In genomic region chr22:29610780-29611179, GRCh38 we compare ENCODE assay signal across 8 cellular contexts.
"Had no signal": no experiment of that assay in that cellular context is flagged by ENCODE, and none has a peak within 500 bp of the region (broad histone marks: within the 10 kb centered on the region; RNA-seq: fewer than 3 reads in every experiment).

No MANE protein-coding gene starts in this region.

- H3K4me3 ChIP-seq: GM23248, HAP-1 had no signal

- ATAC-seq: HCT116 had no signal

- H3K27ac ChIP-seq: GM23248, KMS-11 had no signal

- DNase-seq: GM23248, GOT3, H7, IMR-90, KBM-7 had no signal
